21 cellular contexts compared by ENCODE assay signal in genomic region chr3:164332856-164333802, GRCh38.
DNase-seq lines count a peak whose midpoint lies in the region; ATAC-seq, FAIRE-seq and TF ChIP-seq lines count a peak whose summit lies in the region.
"Had no signal": no experiment of that assay in that cellular context is flagged by ENCODE, and none has a peak within 500 bp of the region (broad histone marks: within the 10 kb centered on the region; RNA-seq: fewer than 3 reads in every experiment).

No MANE protein-coding gene starts in this region.

- CTCF ChIA-PET in Caco-2 (lab: Charles Lee) (no interaction called here), H1 (lab: Charles Lee; ENCODE audit: partially characterized antibody) (interaction anchor here (0.6 to 1.2 kb wide), 4 partner anchors 10 to 105 kb away, joined by 3 read pairs; no protein-coding TSS in a partner anchor)

- no peak overlapping the region for H3K23ac ChIP-seq in H1 (ENCODE audit: insufficient read length)

- H3K4me3 Mint-ChIP-seq in Caco-2 (ENCODE audit: unreplicated experiment): peak overlapping the region; percentile 40
- H3K4me3 Mint-ChIP-seq: activated T-helper 1 cell treated with anti-CD3 and anti-CD28 coated beads, Interleukin-12 subunit alpha, Interleukin-12 subunit beta, Interleukin-2, Interleukin-4 antibody, amounts not matched to agents 30 ng/mL and 10 ng/mL and 1 ng/mL, durations not matched to agents 14 hours and 24 hours and 36 hours had no signal

- H3K36me3 ChIP-seq in Caco-2 (ENCODE audit: control insufficient read depth, insufficient read depth, low read length): no peaks in the 10 kb centered on the region
- H3K36me3 ChIP-seq in H1 (ENCODE audit: control insufficient read depth in 2 of 4, insufficient read depth in 4 of 4, low read length in 3 of 4): no peaks in the 10 kb centered on the region
- no peaks in the 10 kb centered on the region for H3K36me3 ChIP-seq in mucosa of descending colon (ENCODE audit: low read depth)
- H3K36me3 ChIP-seq: prostate gland, upper lobe of left lung had no signal

- TF ChIP-seq EP300 in H1 (IDR thresholded peaks at IDR 0.05; ENCODE audit: borderline replicate concordance in 1 of 2, low read depth in 2 of 2, low read length in 2 of 2): no peak

- H2AFZ ChIP-seq in H1 (ENCODE audit: low read length): peak overlapping the region; percentile 60
- H2AFZ ChIP-seq: PC-9 had no signal

- peak; percentile 65 for FAIRE-seq in H1 (lab: Jason Lieb, UNC)
- FAIRE-seq: bronchial epithelial cell had no signal

- H3K9me3 ChIP-seq in Caco-2 (no peaks in the 10 kb centered on the region), H1 (ENCODE audit: insufficient read depth in 2 of 2, low read depth in 1 of 2, low read length in 1 of 2) (no peaks in the 10 kb centered on the region), mucosa of descending colon (no peaks in the 10 kb centered on the region)
- H3K9me3 ChIP-seq: prostate gland, upper lobe of left lung had no signal

- H3K9me3 Mint-ChIP-seq in Caco-2 (ENCODE audit: unreplicated experiment): no peaks in the 10 kb centered on the region

- H2BK120ac ChIP-seq in H1 (replicated peaks; ENCODE audit: low read depth, low read length): no peak overlapping the region

- H3K4me1 ChIP-seq in Caco-2 (peaks cover 46% of the 10 kb centered on the region), H1 (replicated peaks in 1 of 4; ENCODE audit: control insufficient read depth in 3 of 4, insufficient read depth in 4 of 4, low read length in 3 of 4) (peaks cover 2 to 13% (median 10%) of the 10 kb centered on the region in 4 experiments; a peak in 5 of 7 replicates), mucosa of descending colon (ENCODE audit: low read depth) (no peaks in the 10 kb centered on the region)
- H3K4me1 ChIP-seq: prostate gland, upper lobe of left lung had no signal

- H3K27me3 ChIP-seq in Caco-2 (replicated peaks; ENCODE audit: control insufficient read depth, insufficient read depth, low read length) (no peaks in the 10 kb centered on the region), H1 (replicated peaks in 1 of 4; ENCODE audit: control insufficient read depth in 3 of 4, extremely low read depth in 1 of 4, insufficient read depth in 3 of 4, low read length in 3 of 4) (no peaks in the 10 kb centered on the region)
- H3K27me3 ChIP-seq: upper lobe of left lung had no signal

- WGBS in H1 (ENCODE audit: extremely low coverage in 1 of 2, insufficient coverage in 1 of 2, insufficient read length in 1 of 2, insufficient replicate concordance in 2 of 2, low coverage in 1 of 2, low lambda C conversion rate in 2 of 2, missing lambda C conversion rate in 1 of 2), 2 experiments: 47% methylated on average over 10 of the region's 10 CpGs; no CpG with 5 or more reads in 1 of the 2 experiments

- no peak overlapping the region for H2BK15ac ChIP-seq in H1 (ENCODE audit: low read length)

- peak overlapping the region; percentile 51; the same call in 1 of the 2 replicates for H2BK20ac ChIP-seq in H1 (ENCODE audit: low read length)

- H3K27ac Mint-ChIP-seq in Caco-2 (ENCODE audit: unreplicated experiment): peak overlapping the region; percentile 86
- H3K27ac Mint-ChIP-seq: activated T-helper 1 cell treated with anti-CD3 and anti-CD28 coated beads, Interleukin-12 subunit alpha, Interleukin-12 subunit beta, Interleukin-2, Interleukin-4 antibody, amounts not matched to agents 30 ng/mL and 10 ng/mL and 1 ng/mL, durations not matched to agents 14 hours and 24 hours and 36 hours had no signal

- H2AK5ac ChIP-seq in H1 (ENCODE audit: low read depth, low read length): peak overlapping the region; percentile 56; the same call in 1 of the 2 replicates

- no peak overlapping the region for H3K14ac ChIP-seq in H1 (ENCODE audit: insufficient read length)

- H3K79me1 ChIP-seq in H1 (ENCODE audit: low read depth, low read length): no peaks in the 10 kb centered on the region

- peak overlapping the region; percentile 38 to 40 for H3K4me2 ChIP-seq in H1 (ENCODE audit: insufficient read depth in 1 of 2, low read depth in 2 of 2, low read length in 2 of 2)
- H3K4me2 ChIP-seq: PC-9 had no signal

- no peaks in the 10 kb centered on the region for H3K79me2 ChIP-seq in H1 (ENCODE audit: control insufficient read depth in 1 of 2, insufficient read depth in 2 of 2, low read length in 2 of 2)

- BruUV-seq in Caco-2 (replicated peaks; lab: Mats Ljungman, UMichigan): no TSS peak

- H3K23me2 ChIP-seq in H1 (ENCODE audit: low read depth, low read length): no peaks in the 10 kb centered on the region

- ATAC-seq in mucosa of descending colon (peak; percentile 71), HG03457 (IDR thresholded peaks at IDR 0.05; ENCODE audit: unreplicated experiment) (no peak)

- H2BK5ac ChIP-seq in H1 (ENCODE audit: low read depth, low read length): peak overlapping the region; percentile 86; the same call in 1 of the 2 replicates

- intact Hi-C loops in Caco-2 (cut with micrococcal nuclease; ENCODE audit: unreplicated experiment): loop anchor here (10.0 kb wide), 1 partner anchor 118 kb away; no protein-coding TSS in a partner anchor
- intact Hi-C loops in mucosa of descending colon (cut with DNase I, micrococcal nuclease): no loop called here

- in situ Hi-C loops in KBM-7 (cut with MboI; ENCODE audit: low pct_unique_long_range_greater_than_20kb, low sequenced_read_pairs): no loop called here

- DNase-seq in Caco-2 (peak; percentile 39), NCI-H226 (peak; percentile 3), H1 (ENCODE audit: low read depth in 1 of 2, low spot score in 2 of 2) (peak in 1 of 2 experiments; percentile 43), mucosa of descending colon (no peak), NCI-H2196 treated with DMSO at 0.1 percent for 48 hours (lab: John Stamatoyannopoulos, UW; ENCODE audit: unreplicated experiment) (no peak), KBM-7 (no peak)
- no peak for DNase-seq in activated naive CD4-positive, alpha-beta T cell treated with anti-CD3 and anti-CD28 coated beads, Interleukin-2, amount 50 U/mL, for 16 hours
- DNase-seq: activated CD4-positive, alpha-beta T cell treated with anti-CD3 and anti-CD28 coated beads for 48 hours; Calu3; hypothalamus; Kasumi-1; midbrain; NCI-H2081; PC-9; stimulated activated CD4-positive, alpha-beta T cell treated with anti-CD3 and anti-CD28 coated beads, Interleukin-2, amount 100 ng/mL, for 24 hours; SW 1271; upper lobe of left lung had no signal

- no peak overlapping the region for H3K4me3 ChIP-seq in Caco-2 (ENCODE audit: low read depth, low read length)
- H3K4me3 ChIP-seq in H1 (ENCODE audit: extremely low read depth in 1 of 4, insufficient read depth in 2 of 4, low read depth in 3 of 4, low read length in 4 of 4): no peak overlapping the region; a peak in 1 of 8 replicates
- no peak overlapping the region for H3K4me3 ChIP-seq in mucosa of descending colon
- H3K4me3 ChIP-seq: PC-9, prostate gland, upper lobe of left lung had no signal

- no peak overlapping the region for H3K9ac ChIP-seq in H1 (replicated peaks in 1 of 4; ENCODE audit: extremely low read depth in 1 of 4, low read depth in 3 of 4, low read length in 3 of 4)

- H3K4ac ChIP-seq in H1 (replicated peaks; ENCODE audit: insufficient read length, low read depth, low read length): no peak overlapping the region

- H4K20me1 ChIP-seq in H1 (replicated peaks in 1 of 2; ENCODE audit: control insufficient read depth in 1 of 2, insufficient read depth in 2 of 2, low read length in 2 of 2): no peaks in the 10 kb centered on the region

- H3K18ac ChIP-seq in H1 (ENCODE audit: extremely low read depth, low read length): peak overlapping the region; percentile 73; the same call in 1 of the 2 replicates

- H3K27ac ChIP-seq in H1 (ENCODE audit: low read depth, low read length): no peak overlapping the region
- H3K27ac ChIP-seq: PC-9, prostate gland, upper lobe of left lung had no signal

- TF ChIP-seq CTCF in Caco-2 (IDR thresholded peaks at IDR 0.05; ENCODE audit: insufficient read depth in 1 of 2, low read depth in 1 of 2, low read length in 1 of 2, severe bottlenecking in 1 of 2, unreplicated experiment in 1 of 2) (no peak), H1 (IDR thresholded peaks at IDR 0.05; ENCODE audit: control extremely low read depth in 1 of 3, insufficient read depth in 1 of 3, low read depth in 1 of 3, low read length in 3 of 3) (peak in 1 of 3 experiments; percentile 7; a peak in 1 of 4 replicates), mucosa of descending colon (IDR thresholded peaks at IDR 0.05) (no peak)

- no peak overlapping the region for H4K8ac ChIP-seq in H1 (ENCODE audit: extremely low read depth, insufficient read depth, low read length)

- no peak overlapping the region for H3K56ac ChIP-seq in H1 (replicated peaks; ENCODE audit: insufficient read length, low read depth, low read length)

- H3K27me3 Mint-ChIP-seq in Caco-2 (ENCODE audit: insufficient read depth, unreplicated experiment): no peaks in the 10 kb centered on the region

- peaks cover 5% of the 10 kb centered on the region for H3K36me3 Mint-ChIP-seq in Caco-2 (ENCODE audit: insufficient read depth, unreplicated experiment)

- TF ChIP-seq POLR2A in H1 (IDR thresholded peaks at IDR 0.05; ENCODE audit: control extremely low read depth in 1 of 2, low read depth in 2 of 2, low read length in 2 of 2): no peak

- 0 out of 2 replicates have a peak overlapping the region, but pooled peaks have one; percentile 64 for H2BK12ac ChIP-seq in H1 (ENCODE audit: low read depth, low read length)

- TF ChIP-seq RAD21 in H1 (IDR thresholded peaks at IDR 0.05 in 1 of 2, conservative IDR thresholded peaks at IDR 0.05 in 1 of 2; ENCODE audit: low read depth in 2 of 2, low read length in 2 of 2): peak in 1 of 2 experiments; percentile 29; a peak in 2 of 4 replicates

- no peak overlapping the region for H4K5ac ChIP-seq in H1 (ENCODE audit: insufficient read length, low read depth, low read length)

- H3K4me1 Mint-ChIP-seq in Caco-2 (ENCODE audit: low read depth, unreplicated experiment): peaks cover 20% of the 10 kb centered on the region

- POLR2A ChIA-PET in Caco-2 (lab: Charles Lee) (no interaction called here), H1 (lab: Charles Lee; ENCODE audit: partially characterized antibody) (interaction anchor here (0.7 kb wide), 1 partner anchor 16 kb away, joined by 3 read pairs; no protein-coding TSS in a partner anchor)

- H4K91ac ChIP-seq in H1 (replicated peaks; ENCODE audit: insufficient read length, low read length): no peak overlapping the region

TF ChIP-seq in H1, 55 proteins besides CTCF, POLR2A, EP300 and RAD21 (continues in another document):
- no peak for TF ChIP-seq RXRA (IDR thresholded peaks at IDR 0.05; ENCODE audit: insufficient read depth, low read depth, low read length)
- TF ChIP-seq NANOG (IDR thresholded peaks at IDR 0.05; ENCODE audit: insufficient read depth, low read depth, low read length, poor library complexity, severe bottlenecking): peak; percentile 37
- TF ChIP-seq MAX (IDR thresholded peaks at IDR 0.05): no peak
- TF ChIP-seq KDM5A (IDR thresholded peaks at IDR 0.05; ENCODE audit: low read length): no peak
- no peak for TF ChIP-seq EZH2 (IDR thresholded peaks at IDR 0.05; ENCODE audit: low read depth, low read length, severe bottlenecking)
- TF ChIP-seq SP2 (IDR thresholded peaks at IDR 0.05; ENCODE audit: low read length): no peak
- no peak for TF ChIP-seq SUZ12 (IDR thresholded peaks at IDR 0.05; ENCODE audit: low read length)

Comparison
In these comparisons a context has a peak if more than half of its experiments do, and no peak if none do; other contexts are left out.
1. DNase-seq: peak in Caco-2 (2 of 2) and NCI-H226 (single experiment); none in mucosa of descending colon (0 of 3), activated naive CD4-positive, alpha-beta T cell treated with anti-CD3 and anti-CD28 coated beads, Interleukin-2, amount 50 U/mL, for 16 hours (single experiment), NCI-H2196 treated with DMSO at 0.1 percent for 48 hours (single experiment) and KBM-7 (single experiment).